Comparison of ENCODE assay signal across 8 cellular contexts in genomic region chr14:67941456-67942018, GRCh38.
A peak's percentile ranks its signal among the peaks of the same experiment; 100 is the strongest.
DNase-seq lines count a peak whose midpoint lies in the region; ATAC-seq and TF ChIP-seq lines count a peak whose summit lies in the region.

No MANE protein-coding gene starts in this region.

- no peaks in the 10 kb centered on the region for H3K36me3 ChIP-seq in Caco-2 (ENCODE audit: control insufficient read depth, insufficient read depth, low read length)
- H3K36me3 ChIP-seq in ovary, result no peaks in the 10 kb centered on the region

- POLR2A ChIA-PET in Caco-2 (lab: Charles Lee), result no interaction called here
- POLR2A ChIA-PET in WTC11 (lab: Charles Lee), result no interaction called here
- POLR2A ChIA-PET in RWPE1 (lab: Yijun Ruan, JAX; ENCODE audit: low non-redundant PET), result no interaction called here

- TF ChIP-seq EP300 in ovary (IDR thresholded peaks at IDR 0.05), result no peak

- H3K9me3 ChIP-seq in Caco-2 (no peaks in the 10 kb centered on the region), ovary (no peaks in the 10 kb centered on the region)

- intact Hi-C loops in Caco-2 (cut with micrococcal nuclease; ENCODE audit: unreplicated experiment), result loop anchor here (5.0 kb wide), 1 partner anchor 491 kb away; no protein-coding TSS in a partner anchor
- intact Hi-C loops in Right ventricle myocardium superior (cut with DNase I), result loop anchor here (5.0 kb wide), 1 partner anchor 306 kb away; no protein-coding TSS in a partner anchor
- intact Hi-C loops in ovary (cut with DNase I), result loop anchor here in 3 of 4 donors (5.0 to 10.0 kb wide), 3 partner anchors 303 to 716 kb away; no protein-coding TSS in a partner anchor

- H3K27me3 ChIP-seq in Caco-2 (replicated peaks; ENCODE audit: control insufficient read depth, insufficient read depth, low read length) (no peaks in the 10 kb centered on the region), ovary (no peaks in the 10 kb centered on the region)

- no peak for TF ChIP-seq POLR2A in ovary (IDR thresholded peaks at IDR 0.05)

- CTCF ChIA-PET in Caco-2 (lab: Charles Lee), result interaction anchor here (0.5 to 0.9 kb wide), 4 partner anchors 8 to 789 kb away, joined by 3 to 4 read pairs (median 3); no protein-coding TSS in a partner anchor
- CTCF ChIA-PET in WTC11 (lab: Charles Lee), result interaction anchor here (0.9 to 1.9 kb wide), 6 partner anchors 8 to 883 kb away, joined by 3 to 6 read pairs (median 4); no protein-coding TSS in a partner anchor
- CTCF ChIA-PET in RWPE1 (lab: Yijun Ruan, JAX), result interaction anchor here (0.6 to 0.7 kb wide), 2 partner anchors 134 to 417 kb away, joined by 3 read pairs; no protein-coding TSS in a partner anchor

- H3K4me1 Mint-ChIP-seq in Caco-2 (ENCODE audit: low read depth, unreplicated experiment) (peaks cover 27% of the 10 kb centered on the region), WTC11 (peaks cover 73% of the 10 kb centered on the region)
- H3K4me1 Mint-ChIP-seq in stimulated activated naive CD8-positive, alpha-beta T cell treated with anti-CD3 and anti-CD28 coated beads, Interleukin-15, amount 100 ng/mL, for 72 hours, result no peaks in the 10 kb centered on the region

- ATAC-seq in WTC11 (peak; percentile 61), Right ventricle myocardium superior (ENCODE audit: poor library complexity) (peak; percentile 18)
- no peak for ATAC-seq in stimulated activated naive CD8-positive, alpha-beta T cell treated with anti-CD3 and anti-CD28 coated beads, Interleukin-15, amount 100 ng/mL, for 72 hours

- BruUV-seq in Caco-2 (replicated peaks; lab: Mats Ljungman, UMichigan), result no TSS peak

- H3K4me3 Mint-ChIP-seq in Caco-2 (ENCODE audit: unreplicated experiment) (no peak overlapping the region), WTC11 (peak overlapping the region; percentile 7; the same call in 1 of the 2 replicates)
- no peak overlapping the region for H3K4me3 Mint-ChIP-seq in stimulated activated naive CD8-positive, alpha-beta T cell treated with anti-CD3 and anti-CD28 coated beads, Interleukin-15, amount 100 ng/mL, for 72 hours

- H3K4me1 ChIP-seq in Caco-2 (peaks cover 23% of the 10 kb centered on the region), ovary (ENCODE audit: insufficient read depth) (peaks cover 14% of the 10 kb centered on the region)

- H3K9me3 Mint-ChIP-seq in Caco-2 (ENCODE audit: unreplicated experiment) (no peaks in the 10 kb centered on the region), WTC11 (no peaks in the 10 kb centered on the region)
- H3K9me3 Mint-ChIP-seq in stimulated activated naive CD8-positive, alpha-beta T cell treated with anti-CD3 and anti-CD28 coated beads, Interleukin-15, amount 100 ng/mL, for 72 hours, result no peaks in the 10 kb centered on the region

- DNase-seq in Caco-2 (no peak), WTC11 (ENCODE audit: low spot score) (no peak), Right ventricle myocardium superior (no peak), ovary (no peak), T-helper 1 cell (no peak), NCI-H1092 treated with DMSO at 0.1 percent for 48 hours (lab: John Stamatoyannopoulos, UW) (no peak), RWPE1 (ENCODE audit: low spot score) (no peak)
- no peak for DNase-seq in stimulated activated naive CD8-positive, alpha-beta T cell treated with anti-CD3 and anti-CD28 coated beads, Interleukin-15, amount 100 ng/mL, for 72 hours

- H3K27me3 Mint-ChIP-seq in Caco-2 (ENCODE audit: insufficient read depth, unreplicated experiment) (no peaks in the 10 kb centered on the region), WTC11 (ENCODE audit: low read depth) (no peaks in the 10 kb centered on the region)
- H3K27me3 Mint-ChIP-seq in stimulated activated naive CD8-positive, alpha-beta T cell treated with anti-CD3 and anti-CD28 coated beads, Interleukin-15, amount 100 ng/mL, for 72 hours, result no peaks in the 10 kb centered on the region

- 0 to 8% (median 7%) methylated on average over 1 of the region's 1 CpG for WGBS in ovary, 3 donors

- no peaks in the 10 kb centered on the region for H3K36me3 Mint-ChIP-seq in Caco-2 (ENCODE audit: insufficient read depth, unreplicated experiment)
- H3K36me3 Mint-ChIP-seq in WTC11, result no peaks in the 10 kb centered on the region

- TF ChIP-seq CTCF in Caco-2 (IDR thresholded peaks at IDR 0.05; ENCODE audit: insufficient read depth in 1 of 2, low read depth in 1 of 2, low read length in 1 of 2, severe bottlenecking in 1 of 2, unreplicated experiment in 1 of 2), result no peak
- TF ChIP-seq CTCF in WTC11 (IDR thresholded peaks at IDR 0.05), result no peak
- TF ChIP-seq CTCF in ovary (IDR thresholded peaks at IDR 0.05), result peak in 1 of 3 donors; percentile 8
- TF ChIP-seq CTCF in RWPE1 (conservative IDR thresholded peaks at IDR 0.05; ENCODE audit: low read depth), result no peak

- peak overlapping the region; percentile 7 for H3K27ac Mint-ChIP-seq in Caco-2 (ENCODE audit: unreplicated experiment)
- H3K27ac Mint-ChIP-seq in WTC11, result peak overlapping the region; percentile 97
- H3K27ac Mint-ChIP-seq in stimulated activated naive CD8-positive, alpha-beta T cell treated with anti-CD3 and anti-CD28 coated beads, Interleukin-15, amount 100 ng/mL, for 72 hours, result no peak overlapping the region

- H3K27ac ChIP-seq in ovary (peak overlapping the region; percentile 23 to 87), RWPE1 (no peak overlapping the region)

- H3K4me3 ChIP-seq in Caco-2 (ENCODE audit: low read depth, low read length), result no peak overlapping the region
- H3K4me3 ChIP-seq in ovary, result no peak overlapping the region

TF ChIP-seq in WTC11, 78 proteins besides CTCF, POLR2A, EP300 and RAD21 (continues in another document):
- TF ChIP-seq ZNF396 (CRISPR knock-in tag; IDR thresholded peaks at IDR 0.05; ENCODE audit: borderline replicate concordance) (no peak), ZBTB21 (CRISPR knock-in tag; IDR thresholded peaks at IDR 0.05; ENCODE audit: borderline replicate concordance) (no peak), PREB (CRISPR knock-in tag; IDR thresholded peaks at IDR 0.05; ENCODE audit: borderline replicate concordance) (no peak), ZNF232 (CRISPR knock-in tag; IDR thresholded peaks at IDR 0.05) (no peak), KAT7 (CRISPR knock-in tag; IDR thresholded peaks at IDR 0.05; ENCODE audit: borderline replicate concordance) (no peak), HMGA2 (CRISPR knock-in tag; IDR thresholded peaks at IDR 0.05) (no peak), SMAD3 (CRISPR knock-in tag; IDR thresholded peaks at IDR 0.05; ENCODE audit: borderline replicate concordance) (no peak), HMGXB4 (CRISPR knock-in tag; IDR thresholded peaks at IDR 0.05) (no peak), PRRX2 (CRISPR knock-in tag; IDR thresholded peaks at IDR 0.05) (no peak), NR1H2 (CRISPR knock-in tag; IDR thresholded peaks at IDR 0.05) (no peak), CREM (CRISPR knock-in tag; IDR thresholded peaks at IDR 0.05) (no peak), AR (CRISPR knock-in tag; IDR thresholded peaks at IDR 0.05) (no peak), FOXJ3 (CRISPR knock-in tag; IDR thresholded peaks at IDR 0.05; ENCODE audit: borderline replicate concordance) (no peak), MYBL2 (CRISPR knock-in tag; IDR thresholded peaks at IDR 0.05) (no peak), ZNF121 (CRISPR knock-in tag; IDR thresholded peaks at IDR 0.05) (no peak)

Comparison
In these comparisons a context has a peak if more than half of its experiments do, and no peak if none do; other contexts are left out.
1. H3K27ac Mint-ChIP-seq: peak in Caco-2 (single experiment) and WTC11 (single experiment); none in stimulated activated naive CD8-positive, alpha-beta T cell treated with anti-CD3 and anti-CD28 coated beads, Interleukin-15, amount 100 ng/mL, for 72 hours (0 of 2).